Comparison of ENCODE assay signal across 31 cellular contexts in the genomic region with DNA sequence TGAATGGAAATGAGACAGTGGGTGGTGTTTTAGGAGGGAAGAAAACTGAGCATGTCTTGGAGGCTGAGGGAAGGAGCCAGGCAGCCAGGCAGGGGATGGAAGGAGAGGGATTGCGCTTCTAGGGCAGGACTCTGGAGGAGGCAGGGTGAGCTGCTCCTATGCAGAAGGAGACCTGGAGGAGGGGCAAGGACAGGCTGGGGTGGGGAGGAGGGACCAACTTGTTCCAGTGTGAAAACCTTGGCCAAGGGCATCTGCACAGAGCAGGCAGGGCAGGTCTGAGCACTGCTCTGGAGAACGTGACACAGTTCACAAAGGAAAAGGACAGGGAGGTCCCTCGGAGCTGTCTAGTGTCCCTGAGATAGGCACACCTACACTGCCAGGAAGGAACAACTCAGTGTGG. TPM values are rescaled to one million over a fixed set of nuclear protein-coding genes. Genes with fewer than 3 reads are reported as not detected.
A peak's percentile ranks its signal among the peaks of the same experiment; 100 is the strongest.
DNase-seq lines count a peak whose midpoint lies in the region; ATAC-seq and TF ChIP-seq lines count a peak whose summit lies in the region.
"Had no signal": no experiment of that assay in that cellular context is flagged by ENCODE, and none has a peak within 500 bp of the region (broad histone marks: within the 10 kb centered on the region; RNA-seq: fewer than 3 reads in every experiment).

No MANE protein-coding gene starts in this region.

- 81% methylated on average over 3 of the region's 3 CpGs for WGBS in endodermal cell (ENCODE audit: insufficient coverage in 1 of 2, insufficient read length in 1 of 2), 2 experiments

- H3K27me3 Mint-ChIP-seq in progenitor cell of endocrine pancreas, result peaks cover 10% of the 10 kb centered on the region
- H3K27me3 Mint-ChIP-seq in endodermal cell (ENCODE audit: insufficient read depth), result no peaks in the 10 kb centered on the region
- H3K27me3 Mint-ChIP-seq: activated CD4-positive, alpha-beta memory T cell treated with anti-CD3 and anti-CD28 coated beads for 36 hours; CD8-positive, alpha-beta memory T cell; stimulated activated naive CD8-positive, alpha-beta T cell treated with anti-CD3 and anti-CD28 coated beads, Interleukin-15, amount 100 ng/mL, for 72 hours had no signal

- H3K27ac Mint-ChIP-seq in progenitor cell of endocrine pancreas (peak overlapping the region; percentile 13), endodermal cell (no peak overlapping the region)
- H3K27ac Mint-ChIP-seq: activated CD4-positive, alpha-beta memory T cell treated with anti-CD3 and anti-CD28 coated beads for 36 hours; activated T-cell treated with anti-CD3 and anti-CD28 coated beads, Interleukin-2, amount 50 U/mL, for 72 hours; CD8-positive, alpha-beta memory T cell; memory B cell; stimulated activated naive CD8-positive, alpha-beta T cell treated with anti-CD3 and anti-CD28 coated beads, Interleukin-15, amount 100 ng/mL, for 72 hours; T-helper 1 cell treated with Interleukin-12 subunit alpha and Interleukin-12 subunit beta and Interleukin-4 antibody, amounts not matched to agents 30 μg/mL and 1 μg/mL, for 36 hours had no signal

- H3K4me1 ChIP-seq in RWPE2 (ENCODE audit: insufficient read depth, poor library complexity, severe bottlenecking) (peaks cover 6% of the 10 kb centered on the region), endodermal cell (ENCODE audit: control insufficient read depth, insufficient read depth, low read length) (peaks cover 5% of the 10 kb centered on the region)
- H3K4me1 ChIP-seq: BE2C had no signal

- H3K4me3 ChIP-seq in RWPE2 (ENCODE audit: severe bottlenecking) (no peak overlapping the region), endodermal cell (ENCODE audit: low read length) (no peak overlapping the region)
- H3K4me3 ChIP-seq: right lobe of liver, spleen, thyroid gland had no signal

- H3K27me3 ChIP-seq in RWPE2 (ENCODE audit: insufficient read depth, poor library complexity, severe bottlenecking) (no peaks in the 10 kb centered on the region), endodermal cell (ENCODE audit: control insufficient read depth, insufficient read depth, low read length, poor library complexity, severe bottlenecking) (no peaks in the 10 kb centered on the region)
- H3K27me3 ChIP-seq: BE2C, right lobe of liver, spleen, thyroid gland had no signal

- DNase-seq in D341Med (ENCODE audit: low spot score) (peak; percentile 24), RWPE2 (ENCODE audit: low spot score) (peak; percentile 68), islet precursor cell (peak; percentile 64), progenitor cell of endocrine pancreas (ENCODE audit: low spot score, unreplicated experiment) (no peak), C1 segment of cervical spinal cord (lab: John Stamatoyannopoulos, UW) (no peak), anterior cingulate cortex (lab: John Stamatoyannopoulos, UW) (no peak), SW 1271 (lab: John Stamatoyannopoulos, UW) (no peak), endodermal cell (no peak)
- DNase-seq: ACHN; activated CD4-positive, alpha-beta memory T cell treated with anti-CD3 and anti-CD28 coated beads for 36 hours; activated CD4-positive, CD25-positive, alpha-beta regulatory T cell treated with anti-CD3 and anti-CD28 coated beads, Interleukin-2, amount 50 U/mL, for 72 hours; activated T-cell treated with anti-CD3 and anti-CD28 coated beads, Interleukin-2, amount 50 U/mL, for 72 hours; BE2C; CD8-positive, alpha-beta memory T cell; central memory CD4-positive, alpha-beta T cell; foreskin melanocyte; GDM1; HCEC 1CT; MV-4-11; NCI-H1436 treated with DMSO at 0.1 percent for 48 hours; NCI-H2107; NCI-H345; NCI-H69; right lobe of liver; spleen; stimulated activated CD4-positive, alpha-beta T cell treated with anti-CD3 and anti-CD28 coated beads, Interleukin-2, amount 100 ng/mL, for 24 hours; stimulated activated naive CD8-positive, alpha-beta T cell treated with anti-CD3 and anti-CD28 coated beads, Interleukin-15, amount 100 ng/mL, for 72 hours; thyroid gland had no signal

- H3K36me3 Mint-ChIP-seq in progenitor cell of endocrine pancreas (ENCODE audit: insufficient read depth) (no peaks in the 10 kb centered on the region), endodermal cell (ENCODE audit: low read depth) (no peaks in the 10 kb centered on the region)

- TF ChIP-seq CTCF in RWPE2 (IDR thresholded peaks at IDR 0.05; ENCODE audit: poor library complexity, severe bottlenecking) (no peak), progenitor cell of endocrine pancreas (IDR thresholded peaks at IDR 0.05; ENCODE audit: unreplicated experiment) (no peak), endodermal cell (conservative IDR thresholded peaks at IDR 0.05) (no peak)

- peak; percentile 3; the same call in 2 of the 3 replicates for ATAC-seq in RWPE2 (ENCODE audit: low read depth)
- ATAC-seq: activated T-cell treated with anti-CD3 and anti-CD28 coated beads, Interleukin-2, amount 50 U/mL, for 72 hours; right lobe of liver; stimulated activated naive CD8-positive, alpha-beta T cell treated with anti-CD3 and anti-CD28 coated beads, Interleukin-15, amount 100 ng/mL, for 72 hours had no signal

- no peak overlapping the region for H3K9ac ChIP-seq in endodermal cell (ENCODE audit: extremely low read depth, low read length, poor library complexity, severe bottlenecking)

- H3K4me1 Mint-ChIP-seq in progenitor cell of endocrine pancreas (ENCODE audit: low read depth) (peaks cover 6% of the 10 kb centered on the region), endodermal cell (peaks cover 13% of the 10 kb centered on the region)

- H3K9me3 ChIP-seq in RWPE2 (ENCODE audit: severe bottlenecking) (no peaks in the 10 kb centered on the region), endodermal cell (ENCODE audit: control insufficient read depth, low read length) (no peaks in the 10 kb centered on the region)
- H3K9me3 ChIP-seq: BE2C, right lobe of liver, spleen, thyroid gland had no signal

- H3K9me3 Mint-ChIP-seq in progenitor cell of endocrine pancreas (ENCODE audit: low read depth) (no peaks in the 10 kb centered on the region), endodermal cell (no peaks in the 10 kb centered on the region)
- H3K9me3 Mint-ChIP-seq: activated CD4-positive, alpha-beta memory T cell treated with anti-CD3 and anti-CD28 coated beads for 36 hours; activated T-cell treated with anti-CD3 and anti-CD28 coated beads, Interleukin-2, amount 50 U/mL, for 72 hours; CD8-positive, alpha-beta memory T cell; memory B cell; stimulated activated naive CD8-positive, alpha-beta T cell treated with anti-CD3 and anti-CD28 coated beads, Interleukin-15, amount 100 ng/mL, for 72 hours; T-helper 1 cell treated with Interleukin-12 subunit alpha and Interleukin-12 subunit beta and Interleukin-4 antibody, amounts not matched to agents 30 μg/mL and 1 μg/mL, for 36 hours had no signal

- H3K27ac ChIP-seq in RWPE2 (ENCODE audit: poor library complexity, severe bottlenecking), result peak overlapping the region; percentile 30
- no peak overlapping the region for H3K27ac ChIP-seq in endodermal cell (ENCODE audit: low read depth, low read length)
- H3K27ac ChIP-seq: right lobe of liver, thyroid gland had no signal

- no peak overlapping the region for H3K4me3 Mint-ChIP-seq in progenitor cell of endocrine pancreas (ENCODE audit: low read depth)
- H3K4me3 Mint-ChIP-seq in endodermal cell, result no peak overlapping the region
- H3K4me3 Mint-ChIP-seq: activated CD4-positive, alpha-beta memory T cell treated with anti-CD3 and anti-CD28 coated beads for 36 hours; activated T-cell treated with anti-CD3 and anti-CD28 coated beads, Interleukin-2, amount 50 U/mL, for 72 hours; CD8-positive, alpha-beta memory T cell; memory B cell; stimulated activated naive CD8-positive, alpha-beta T cell treated with anti-CD3 and anti-CD28 coated beads, Interleukin-15, amount 100 ng/mL, for 72 hours; T-helper 1 cell treated with Interleukin-12 subunit alpha and Interleukin-12 subunit beta and Interleukin-4 antibody, amounts not matched to agents 30 μg/mL and 1 μg/mL, for 36 hours had no signal

- H3K36me3 ChIP-seq in RWPE2 (ENCODE audit: low read depth) (peaks cover 47% of the 10 kb centered on the region), endodermal cell (ENCODE audit: control insufficient read depth, insufficient read depth, low read length) (no peaks in the 10 kb centered on the region)
- H3K36me3 ChIP-seq: BE2C had no signal

RNA-seq across cellular contexts. Expression of gene GALK1, which starts 5.5 kb away (rescaled TPM):
- total RNA-seq in progenitor cell of endocrine pancreas (11.2 and 12.7 TPM in 2 replicates), endodermal cell (10 to 100 TPM; 26.7 to 33.2 TPM)
- 25.1 TPM for polyA plus RNA-seq in endodermal cell (2013, experiment 1 of 2)
- 22.8 TPM for polyA plus RNA-seq in endodermal cell (2013, experiment 2 of 2)

RNA-seq across cellular contexts. Expression of gene UNK, which starts 25.1 kb away (rescaled TPM):
- total RNA-seq in progenitor cell of endocrine pancreas, result 70.0 and 72.8 TPM in 2 replicates
- 10 to 100 TPM; 38.0 to 39.0 TPM for total RNA-seq in endodermal cell
- polyA plus RNA-seq in endodermal cell (2013, experiment 1 of 2), result 40.1 TPM
- 37.5 TPM for polyA plus RNA-seq in endodermal cell (2013, experiment 2 of 2)

RNA-seq across cellular contexts. Expression of gene ITGB4, which starts 38.2 kb away (rescaled TPM):
- 9.7 and 14.8 TPM in 2 replicates for total RNA-seq in progenitor cell of endocrine pancreas
- total RNA-seq in endodermal cell, result 1 to 10 TPM; 3.4 to 5.1 TPM
- 0.39 TPM for polyA plus RNA-seq in endodermal cell (2013, experiment 1 of 2)
- polyA plus RNA-seq in endodermal cell (2013, experiment 2 of 2), result 0.87 TPM
- polyA plus RNA-seq: neural cell had no signal

Comparison
In these comparisons a context has a peak if more than half of its experiments do, and no peak if none do; other contexts are left out.
1. DNase-seq: peak in D341Med (single experiment), RWPE2 (single experiment) and islet precursor cell (single experiment); none in progenitor cell of endocrine pancreas (single experiment), C1 segment of cervical spinal cord (0 of 14), anterior cingulate cortex (0 of 58), SW 1271 (0 of 2) and endodermal cell (single experiment).